Comparison of ENCODE assay signal across 1 cellular context in the genomic region with DNA sequence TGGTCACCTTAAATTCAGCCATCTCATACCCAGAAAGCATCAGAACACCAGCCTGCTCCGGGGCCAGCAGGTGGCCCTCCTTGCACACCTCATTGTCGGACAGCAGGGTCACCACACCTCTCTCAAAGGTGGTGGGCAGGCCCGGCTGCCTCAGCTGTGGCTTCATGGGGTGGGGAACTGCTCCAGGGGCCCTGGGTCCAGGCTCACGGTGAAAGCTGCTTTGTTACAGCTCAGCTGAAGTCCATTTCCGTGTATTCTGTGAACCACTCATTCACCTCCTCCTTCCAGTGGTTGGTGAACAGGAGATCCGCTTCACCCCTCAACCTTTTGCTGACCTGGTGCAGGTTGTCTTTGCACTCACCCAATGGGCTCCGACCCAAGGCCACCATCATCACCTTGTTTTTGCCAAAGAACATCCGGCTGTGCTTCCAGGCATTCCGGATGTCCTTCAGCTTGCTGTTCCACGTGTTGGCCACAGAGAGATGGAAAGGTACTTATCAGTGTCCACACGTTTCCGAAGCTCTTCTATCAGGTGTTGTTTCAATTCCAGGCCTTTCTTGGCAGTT.
TF ChIP-seq lines count a peak whose summit lies in the region.

No MANE protein-coding gene starts in this region.

TF ChIP-seq in HepG2, 621 proteins besides CTCF, POLR2A, EP300 and RAD21 (continued from another document and continues in another):
- TF ChIP-seq ZSCAN5A (CRISPR knock-in tag; IDR thresholded peaks at IDR 0.05; ENCODE audit: borderline replicate concordance) (no peak; the same call in 1 of the 2 replicates), ZNF788 (CRISPR knock-in tag; IDR thresholded peaks at IDR 0.05; ENCODE audit: borderline replicate concordance) (peak; percentile 59; the same call in 1 of the 2 replicates), MXI1 (IDR thresholded peaks at IDR 0.05; ENCODE audit: borderline replicate concordance, low read depth, low read length) (peak; percentile 62; the same call in 1 of the 3 replicates), PTBP1 (IDR thresholded peaks at IDR 0.05; ENCODE audit: low read depth, low read length, poor library complexity, severe bottlenecking) (no peak), GLI4 (CRISPR knock-in tag; IDR thresholded peaks at IDR 0.05; ENCODE audit: borderline replicate concordance) (peak; percentile 79; the same call in 1 of the 2 replicates), ZNF576 (CRISPR knock-in tag; IDR thresholded peaks at IDR 0.05) (no peak), ZNF205 (CRISPR knock-in tag; IDR thresholded peaks at IDR 0.05) (0 out of 2 replicates have a peak, but pooled peaks have one; percentile 17), HOXA7 (CRISPR knock-in tag; IDR thresholded peaks at IDR 0.05) (no peak), ZSCAN29 (CRISPR knock-in tag; conservative IDR thresholded peaks at IDR 0.05) (peak; percentile 82; the same call in 1 of the 2 replicates), MAFK (conservative IDR thresholded peaks at IDR 0.05 in 1 of 2, IDR thresholded peaks at IDR 0.05 in 1 of 2; ENCODE audit: low read length in 2 of 2) (no peak), MTA3 (CRISPR knock-in tag; IDR thresholded peaks at IDR 0.05) (no peak), HDAC2 (CRISPR knock-in tag; IDR thresholded peaks at IDR 0.05) (peak; percentile 65; the same call in 1 of the 2 replicates), ZNF644 (CRISPR knock-in tag; IDR thresholded peaks at IDR 0.05; ENCODE audit: low read depth) (peak; percentile 63), MAFF (IDR thresholded peaks at IDR 0.05; ENCODE audit: low read depth, low read length) (no peak), PCBP2 (optimal IDR thresholded peaks at IDR 0.05; ENCODE audit: low read depth, low read length, poor library complexity, severe bottlenecking) (no peak), ZNF841 (CRISPR knock-in tag; IDR thresholded peaks at IDR 0.05; ENCODE audit: borderline replicate concordance) (no peak), HDAC6 (IDR thresholded peaks at IDR 0.05; ENCODE audit: low read depth, low read length) (no peak), AHR (CRISPR knock-in tag; IDR thresholded peaks at IDR 0.05) (no peak), IKZF4 (CRISPR knock-in tag; IDR thresholded peaks at IDR 0.05; ENCODE audit: borderline replicate concordance, low read depth, not compliant biosample characterization) (no peak), GATAD2A (CRISPR knock-in tag; IDR thresholded peaks at IDR 0.05) (peak; percentile 56), NR2F6 (IDR thresholded peaks at IDR 0.05) (no peak), NR2F6 (CRISPR knock-in tag; IDR thresholded peaks at IDR 0.05) (peak; percentile 75), RFXAP (CRISPR knock-in tag; IDR thresholded peaks at IDR 0.05; ENCODE audit: borderline replicate concordance) (0 out of 2 replicates have a peak, but pooled peaks have one; percentile 41), ZNF639 (CRISPR knock-in tag; conservative IDR thresholded peaks at IDR 0.05) (0 out of 2 replicates have a peak, but pooled peaks have one; percentile 13), SKIL (CRISPR knock-in tag; IDR thresholded peaks at IDR 0.05; ENCODE audit: borderline replicate concordance) (peak; percentile 69; the same call in 1 of the 2 replicates), ATF7-NPFF (CRISPR knock-in tag; IDR thresholded peaks at IDR 0.05; ENCODE audit: low read depth) (peak; percentile 36; the same call in 1 of the 2 replicates), REPIN1 (CRISPR knock-in tag; IDR thresholded peaks at IDR 0.05; ENCODE audit: borderline replicate concordance, low read depth) (peak; percentile 69; the same call in 1 of the 2 replicates), CBX1 (IDR thresholded peaks at IDR 0.05; ENCODE audit: low read depth) (no peak), CREM (IDR thresholded peaks at IDR 0.05) (no peak), CREM (CRISPR knock-in tag; IDR thresholded peaks at IDR 0.05) (no peak), ATF7 (IDR thresholded peaks at IDR 0.05) (no peak), ATF7 (CRISPR knock-in tag; IDR thresholded peaks at IDR 0.05) (0 out of 2 replicates have a peak, but pooled peaks have one; percentile 64), YEATS4 (CRISPR knock-in tag; IDR thresholded peaks at IDR 0.05; ENCODE audit: borderline replicate concordance) (peak; percentile 71), ZNF337 (CRISPR knock-in tag; IDR thresholded peaks at IDR 0.05; ENCODE audit: borderline replicate concordance, low read depth) (no peak), MTF2 (CRISPR knock-in tag; IDR thresholded peaks at IDR 0.05; ENCODE audit: borderline replicate concordance) (no peak), ZBTB1 (CRISPR knock-in tag; IDR thresholded peaks at IDR 0.05; ENCODE audit: borderline replicate concordance) (no peak), CENPT (CRISPR knock-in tag; IDR thresholded peaks at IDR 0.05; ENCODE audit: low read depth) (no peak), ZNF598 (CRISPR knock-in tag; IDR thresholded peaks at IDR 0.05; ENCODE audit: borderline replicate concordance) (0 out of 2 replicates have a peak, but pooled peaks have one; percentile 65), ZNF180 (CRISPR knock-in tag; IDR thresholded peaks at IDR 0.05; ENCODE audit: borderline replicate concordance, low read depth) (no peak), ZNF660 (CRISPR knock-in tag; IDR thresholded peaks at IDR 0.05; ENCODE audit: borderline replicate concordance, low read depth) (no peak), NBN (conservative IDR thresholded peaks at IDR 0.05) (no peak), ZNF556 (CRISPR knock-in tag; IDR thresholded peaks at IDR 0.05; ENCODE audit: borderline replicate concordance) (peak; percentile 77; the same call in 1 of the 2 replicates), AGO1 (IDR thresholded peaks at IDR 0.05; ENCODE audit: low read depth, low read length, poor library complexity, severe bottlenecking) (no peak), FOXK2 (IDR thresholded peaks at IDR 0.05) (no peak), EHMT2 (IDR thresholded peaks at IDR 0.05; ENCODE audit: borderline replicate concordance, low read depth, low read length) (peak; percentile 62; the same call in 1 of the 2 replicates), ZNF737 (CRISPR knock-in tag; IDR thresholded peaks at IDR 0.05; ENCODE audit: borderline replicate concordance) (no peak), ZNF235 (CRISPR knock-in tag; IDR thresholded peaks at IDR 0.05; ENCODE audit: borderline replicate concordance) (no peak), MXD1 (CRISPR knock-in tag; IDR thresholded peaks at IDR 0.05) (peak; percentile 70), SP5 (CRISPR knock-in tag; IDR thresholded peaks at IDR 0.05; ENCODE audit: borderline replicate concordance, low read depth) (peak; percentile 11; the same call in 1 of the 2 replicates), CREB3 (CRISPR knock-in tag; IDR thresholded peaks at IDR 0.05) (peak; percentile 25; the same call in 1 of the 2 replicates), HIVEP1 (CRISPR knock-in tag; IDR thresholded peaks at IDR 0.05) (peak; percentile 61; the same call in 1 of the 2 replicates), SALL2 (CRISPR knock-in tag; IDR thresholded peaks at IDR 0.05) (no peak), ZNF607 (CRISPR knock-in tag; IDR thresholded peaks at IDR 0.05; ENCODE audit: borderline replicate concordance) (peak; percentile 27; the same call in 1 of the 2 replicates), ZBTB3 (CRISPR knock-in tag; IDR thresholded peaks at IDR 0.05; ENCODE audit: borderline replicate concordance, low read depth) (no peak), ZNF468 (CRISPR knock-in tag; IDR thresholded peaks at IDR 0.05) (no peak; the same call in 1 of the 2 replicates), ZNF34 (CRISPR knock-in tag; IDR thresholded peaks at IDR 0.05; ENCODE audit: borderline replicate concordance) (peak; percentile 57; the same call in 1 of the 2 replicates)
- TF ChIP-seq, protein P1, sequence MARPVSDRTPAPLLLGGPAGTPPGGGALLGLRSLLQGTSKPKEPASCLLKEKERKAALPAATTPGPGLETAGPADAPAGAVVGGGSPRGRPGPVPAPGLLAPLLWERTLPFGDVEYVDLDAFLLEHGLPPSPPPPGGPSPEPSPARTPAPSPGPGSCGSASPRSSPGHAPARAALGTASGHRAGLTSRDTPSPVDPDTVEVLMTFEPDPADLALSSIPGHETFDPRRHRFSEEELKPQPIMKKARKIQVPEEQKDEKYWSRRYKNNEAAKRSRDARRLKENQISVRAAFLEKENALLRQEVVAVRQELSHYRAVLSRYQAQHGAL (CRISPR knock-in tag; IDR thresholded peaks at IDR 0.05; ENCODE audit: not compliant biosample characterization), result no peak
- TF ChIP-seq, protein P2, sequence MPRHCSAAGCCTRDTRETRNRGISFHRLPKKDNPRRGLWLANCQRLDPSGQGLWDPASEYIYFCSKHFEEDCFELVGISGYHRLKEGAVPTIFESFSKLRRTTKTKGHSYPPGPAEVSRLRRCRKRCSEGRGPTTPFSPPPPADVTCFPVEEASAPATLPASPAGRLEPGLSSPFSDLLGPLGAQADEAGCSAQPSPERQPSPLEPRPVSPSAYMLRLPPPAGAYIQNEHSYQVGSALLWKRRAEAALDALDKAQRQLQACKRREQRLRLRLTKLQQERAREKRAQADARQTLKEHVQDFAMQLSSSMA (CRISPR knock-in tag; IDR thresholded peaks at IDR 0.05), result peak; percentile 71; the same call in 1 of the 2 replicates
- TF ChIP-seq, protein P3, sequence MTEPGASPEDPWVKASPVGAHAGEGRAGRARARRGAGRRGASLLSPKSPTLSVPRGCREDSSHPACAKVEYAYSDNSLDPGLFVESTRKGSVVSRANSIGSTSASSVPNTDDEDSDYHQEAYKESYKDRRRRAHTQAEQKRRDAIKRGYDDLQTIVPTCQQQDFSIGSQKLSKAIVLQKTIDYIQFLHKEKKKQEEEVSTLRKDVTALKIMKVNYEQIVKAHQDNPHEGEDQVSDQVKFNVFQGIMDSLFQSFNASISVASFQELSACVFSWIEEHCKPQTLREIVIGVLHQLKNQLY (CRISPR knock-in tag; IDR thresholded peaks at IDR 0.05), result no peak
